16 cellular contexts compared by ENCODE assay signal in genomic region chr4:141047228-141047884, GRCh38.
DNase-seq lines count a peak whose midpoint lies in the region; ATAC-seq, FAIRE-seq and TF ChIP-seq lines count a peak whose summit lies in the region.
"Had no signal": no experiment of that assay in that cellular context is flagged by ENCODE, and none has a peak within 500 bp of the region (broad histone marks: within the 10 kb centered on the region; RNA-seq: fewer than 3 reads in every experiment).

No MANE protein-coding gene starts in this region.

- H3K4me3 ChIP-seq in cardiac fibroblast (replicated peaks in 1 of 2; ENCODE audit: low read depth in 2 of 2, low read length in 2 of 2) (no peak overlapping the region), transverse colon (no peak overlapping the region)
- H3K4me3 ChIP-seq: Peyer's patch, thoracic aorta had no signal

- WGBS in transverse colon (ENCODE audit: low coverage in 1 of 2), 2 donors = 49 to 50% methylated on average over 7 of the region's 7 CpGs

- H3K9me3 ChIP-seq in transverse colon = no peaks in the 10 kb centered on the region
- H3K9me3 ChIP-seq: thoracic aorta had no signal

- peak; percentile 76 for ATAC-seq in left ventricle myocardium superior
- ATAC-seq: activated naive CD8-positive, alpha-beta T cell treated with anti-CD3 and anti-CD28 coated beads, Interleukin-2, amount 50 U/mL, for 24 hours; activated T-cell treated with anti-CD3 and anti-CD28 coated beads, Interleukin-2, amount 50 U/mL, for 4 hours; CD8-positive, alpha-beta T cell; T-helper 17 cell had no signal

- no peak for DNase-seq in HTR-8/SVneo (ENCODE audit: insufficient read length, low spot score)
- DNase-seq in cardiac fibroblast (ENCODE audit: low read depth in 2 of 2) = peak; percentile 36 to 53
- DNase-seq in left ventricle myocardium superior = no peak
- no peak for DNase-seq in transverse colon
- DNase-seq in hypothalamus (lab: John Stamatoyannopoulos, UW) = no peak
- no peak for DNase-seq in T-helper 2 cell
- DNase-seq in NCI-H82 treated with DMSO at 0.1 percent for 48 hours (lab: John Stamatoyannopoulos, UW; ENCODE audit: unreplicated experiment) = no peak
- DNase-seq: activated naive CD8-positive, alpha-beta T cell treated with anti-CD3 and anti-CD28 coated beads, Interleukin-2, amount 50 U/mL, for 24 hours; activated T-cell treated with anti-CD3 and anti-CD28 coated beads, Interleukin-2, amount 50 U/mL, for 4 hours; CD8-positive, alpha-beta T cell; kidney; NCI-H187 treated with DMSO at 0.1 percent for 48 hours; NCI-H526 treated with DMSO at 0.1 percent for 48 hours; Peyer's patch; T-helper 17 cell had no signal

- peaks cover 0 to 8% (median 4%) of the 10 kb centered on the region in 4 donors for H3K4me1 ChIP-seq in transverse colon
- H3K4me1 ChIP-seq: Peyer's patch had no signal

- in situ Hi-C loops in transverse colon (cut with MboI; ENCODE audit: low pct_ligation_motif_present in 1 of 4, low pct_unique_long_range_greater_than_20kb in 1 of 4, low sequenced_read_pairs in 3 of 4) = no loop called here

- peak; percentile 26 for FAIRE-seq in HTR-8/SVneo (lab: Jason Lieb, UNC)
- FAIRE-seq: kidney had no signal

- intact Hi-C loops in left ventricle myocardium superior (cut with micrococcal nuclease) = no loop called here
- intact Hi-C loops in transverse colon (cut with DNase I; ENCODE audit: low total_unique reads) = no loop called here

- peak; percentile 21 for TF ChIP-seq EP300 in transverse colon (IDR thresholded peaks at IDR 0.05; ENCODE audit: low read depth)

- no peaks in the 10 kb centered on the region for H3K36me3 ChIP-seq in transverse colon
- H3K36me3 ChIP-seq: Peyer's patch, thoracic aorta had no signal

- TF ChIP-seq POLR2A in transverse colon (IDR thresholded peaks at IDR 0.05) = no peak

- TF ChIP-seq CTCF in cardiac fibroblast (IDR thresholded peaks at IDR 0.05; ENCODE audit: low read depth, low read length) = no peak
- no peak for TF ChIP-seq CTCF in transverse colon (IDR thresholded peaks at IDR 0.05)

- H3K27me3 ChIP-seq in transverse colon = no peaks in the 10 kb centered on the region
- H3K27me3 ChIP-seq: Peyer's patch had no signal

- H3K27ac ChIP-seq in transverse colon = peak overlapping the region; percentile 49 to 65 (median 60)

Comparison
In these comparisons a context has a peak if more than half of its experiments do, and no peak if none do; other contexts are left out.
1. DNase-seq: peak in cardiac fibroblast (2 of 2); none in HTR-8/SVneo (single experiment), left ventricle myocardium superior (single experiment), transverse colon (single experiment), hypothalamus (0 of 51), T-helper 2 cell (0 of 5) and NCI-H82 treated with DMSO at 0.1 percent for 48 hours (single experiment).